In genomic region chr10:68327889-68328786, GRCh38 we compare ENCODE assay signal across 8 cellular contexts. TPM values are rescaled to one million over a fixed set of nuclear protein-coding genes. Genes with fewer than 3 reads are reported as not detected.
DNase-seq lines count a peak whose midpoint lies in the region; ATAC-seq, FAIRE-seq and TF ChIP-seq lines count a peak whose summit lies in the region.

No MANE protein-coding gene starts in this region.

- DNase-seq in CD14-positive monocyte (ENCODE audit: low spot score) (no peak), HTR-8/SVneo (ENCODE audit: insufficient read length, low spot score) (peak; percentile 20), SK-N-SH (peak; percentile 68), epidermal melanocyte (ENCODE audit: insufficient read length, low spot score) (peak; percentile 68), neural progenitor cell (ENCODE audit: low spot score) (peak; percentile 70), NCI-H146 (lab: John Stamatoyannopoulos, UW) (no peak)
- DNase-seq in NK-92 treated with Interleukin-12 subunit alpha and Interleukin-12 subunit beta, amount 100 ng/mL, for 24 hours (lab: John Stamatoyannopoulos, UW) = no peak

- H4K20me1 ChIP-seq in SK-N-SH (ENCODE audit: insufficient read depth) (peaks cover 4% of the 10 kb centered on the region), neural progenitor cell (ENCODE audit: low read depth) (peaks cover 4% of the 10 kb centered on the region)

- no peak for TF ChIP-seq RAD21 in SK-N-SH (IDR thresholded peaks at IDR 0.05; ENCODE audit: low read length)

- peaks cover 0 to 2% of the 10 kb centered on the region in 2 donors for H3K36me3 Mint-ChIP-seq in CD14-positive monocyte
- H3K36me3 Mint-ChIP-seq in neural progenitor cell = peaks cover 5% of the 10 kb centered on the region

- WGBS in SK-N-SH (ENCODE audit: low lambda C conversion rate) = 7% methylated on average over 4 of the region's 4 CpGs

- no peaks in the 10 kb centered on the region for H3K27me3 ChIP-seq in SK-N-SH (ENCODE audit: insufficient read depth)
- H3K27me3 ChIP-seq in neural progenitor cell = no peaks in the 10 kb centered on the region

- H3K27me3 Mint-ChIP-seq in CD14-positive monocyte (ENCODE audit: low read depth in 3 of 3) (no peaks in the 10 kb centered on the region), neural progenitor cell (ENCODE audit: insufficient read depth, low read depth) (peaks cover 10% of the 10 kb centered on the region)

- TF ChIP-seq EP300 in SK-N-SH (IDR thresholded peaks at IDR 0.05; ENCODE audit: borderline replicate concordance in 1 of 2, low read depth in 1 of 2, low read length in 1 of 2) = no peak

- peak overlapping the region; percentile 87 for H2AFZ ChIP-seq in SK-N-SH (ENCODE audit: low read depth)
- peak overlapping the region; percentile 27 for H2AFZ ChIP-seq in neural progenitor cell (replicated peaks)

- no peaks in the 10 kb centered on the region for H3K36me3 ChIP-seq in SK-N-SH (replicated peaks in 1 of 2; ENCODE audit: control insufficient read depth in 1 of 2, insufficient read depth in 2 of 2, low read length in 1 of 2)
- H3K36me3 ChIP-seq in neural progenitor cell = no peaks in the 10 kb centered on the region

- H3K4me3 Mint-ChIP-seq in CD14-positive monocyte = peak overlapping the region; percentile 28 to 85
- peak overlapping the region; percentile 69 for H3K4me3 Mint-ChIP-seq in neural progenitor cell

- H3K9ac ChIP-seq in SK-N-SH (peak overlapping the region; percentile 46), neural progenitor cell (no peak overlapping the region)

- intact Hi-C loops in CD14-positive monocyte (cut with micrococcal nuclease) = no loop called here

- H3K27ac Mint-ChIP-seq in CD14-positive monocyte = peak overlapping the region; percentile 67 to 94 (median 88)
- peak overlapping the region; percentile 97 for H3K27ac Mint-ChIP-seq in neural progenitor cell

- H3K4me2 ChIP-seq in SK-N-SH (peak overlapping the region; percentile 32; the same call in 1 of the 2 replicates), neural progenitor cell (peak overlapping the region; percentile 53)

- H3K9me3 ChIP-seq in SK-N-SH (no peaks in the 10 kb centered on the region), neural progenitor cell (ENCODE audit: low read depth) (no peaks in the 10 kb centered on the region)

- H3K4me1 Mint-ChIP-seq in CD14-positive monocyte (peaks cover 30% of the 10 kb centered on the region), neural progenitor cell (peaks cover 36% of the 10 kb centered on the region)

- H3K4me1 ChIP-seq in SK-N-SH (ENCODE audit: control insufficient read depth in 1 of 2, insufficient read depth in 2 of 2, low read depth in 1 of 2, low read length in 1 of 2) (peaks cover 17 to 18% of the 10 kb centered on the region in 2 experiments), neural progenitor cell (peaks cover 28% of the 10 kb centered on the region)

- H3K27ac ChIP-seq in SK-N-SH (ENCODE audit: low read depth in 2 of 2, low read length in 1 of 2) = peak overlapping the region; percentile 81 to 83
- peak overlapping the region; percentile 89 for H3K27ac ChIP-seq in neural progenitor cell

- no peak overlapping the region; a peak in 2 of 4 replicates for H3K4me3 ChIP-seq in SK-N-SH (ENCODE audit: low read depth in 2 of 2, low read length in 1 of 2)
- H3K4me3 ChIP-seq in neural progenitor cell = peak overlapping the region; percentile 3

- peaks cover 0 to 2% (median 0%) of the 10 kb centered on the region in 7 donors for H3K9me3 Mint-ChIP-seq in CD14-positive monocyte
- no peaks in the 10 kb centered on the region for H3K9me3 Mint-ChIP-seq in neural progenitor cell

- no peak for ATAC-seq in GM21529 (IDR thresholded peaks at IDR 0.05; ENCODE audit: unreplicated experiment)

- no peaks in the 10 kb centered on the region for H3K9me2 ChIP-seq in SK-N-SH

- H3F3A ChIP-seq in SK-N-SH (replicated peaks; ENCODE audit: insufficient read depth) (peaks cover 34% of the 10 kb centered on the region), neural progenitor cell (ENCODE audit: low read depth) (peaks cover 55% of the 10 kb centered on the region)

- TF ChIP-seq CTCF in CD14-positive monocyte (IDR thresholded peaks at IDR 0.05) (no peak), SK-N-SH (IDR thresholded peaks at IDR 0.05) (no peak), neural progenitor cell (IDR thresholded peaks at IDR 0.05) (no peak)

- POLR2A ChIA-PET in SK-N-SH (lab: Yijun Ruan, JAX) = no interaction called here

- FAIRE-seq in HTR-8/SVneo (lab: Jason Lieb, UNC) = no peak

- H3K79me2 ChIP-seq in SK-N-SH (ENCODE audit: insufficient read depth) (peaks cover 22% of the 10 kb centered on the region), neural progenitor cell (ENCODE audit: low read depth) (peaks cover 48% of the 10 kb centered on the region)

- CTCF ChIA-PET in SK-N-SH (lab: Yijun Ruan, JAX) = interaction anchor here (1.0 to 3.3 kb wide), 3 partner anchors 26 to 172 kb away, joined by 4 to 12 read pairs (median 5); no protein-coding TSS in a partner anchor

TF ChIP-seq in SK-N-SH, 30 proteins besides CTCF, POLR2A, EP300 and RAD21:
- TF ChIP-seq USF1 (IDR thresholded peaks at IDR 0.05; ENCODE audit: borderline replicate concordance, low read depth) (peak; percentile 85), RXRA (IDR thresholded peaks at IDR 0.05; ENCODE audit: borderline replicate concordance, low read depth) (no peak), NRF1 (IDR thresholded peaks at IDR 0.05; ENCODE audit: low read depth, low read length) (no peak), MXI1 (IDR thresholded peaks at IDR 0.05; ENCODE audit: low read depth, low read length) (peak; percentile 68; the same call in 1 of the 2 replicates)

RNA-seq across cellular contexts. Expression of gene HNRNPH3, which starts 3.7 kb away (rescaled TPM):
- polyA plus RNA-seq in CD14-positive monocyte (10 to 100 TPM; 71.6 to 86.0 TPM), SK-N-SH (2012; rRNA removed) (58.4 and 73.0 TPM in 2 replicates)
- polyA plus RNA-seq in SK-N-SH (2012; cell fraction: cytosol; rRNA removed) = 98.3 and 151 TPM in 2 replicates
- polyA plus RNA-seq in SK-N-SH (2012; cell fraction: nucleus; rRNA removed) = 23.9 and 53.9 TPM in 2 replicates
- total RNA-seq in neural progenitor cell (ENCODE audit: low replicate concordance) = 57.2 and 77.5 TPM in 2 replicates

RNA-seq across cellular contexts. Expression of gene PBLD, which starts 4.6 kb away (rescaled TPM):
- polyA plus RNA-seq in CD14-positive monocyte (1 to 10 TPM; 2.5 to 3.4 TPM), SK-N-SH (2012; rRNA removed) (0.94 and 1.4 TPM in 2 replicates)
- polyA plus RNA-seq in SK-N-SH (2012; cell fraction: cytosol; rRNA removed) = 1.6 and 2.3 TPM in 2 replicates
- polyA plus RNA-seq in SK-N-SH (2012; cell fraction: nucleus; rRNA removed) = 3.3 and 5.2 TPM in 2 replicates
- total RNA-seq in neural progenitor cell (ENCODE audit: low replicate concordance) = 3.2 and 5.8 TPM in 2 replicates

Comparison
In these comparisons a context has a peak if more than half of its experiments do, and no peak if none do; other contexts are left out.
1. DNase-seq: peak in HTR-8/SVneo (single experiment), SK-N-SH (single experiment), epidermal melanocyte (single experiment) and neural progenitor cell (single experiment); none in CD14-positive monocyte (single experiment), NCI-H146 (single experiment) and NK-92 treated with Interleukin-12 subunit alpha and Interleukin-12 subunit beta, amount 100 ng/mL, for 24 hours (single experiment).